Comparison of ENCODE assay signal across 35 cellular contexts in genomic region chr6:34627296-34627695, GRCh38.
"Had no signal": no experiment of that assay in that cellular context is flagged by ENCODE, and none has a peak within 500 bp of the region (broad histone marks: within the 10 kb centered on the region; RNA-seq: fewer than 3 reads in every experiment).

No MANE protein-coding gene starts in this region.

- H3K4me3 ChIP-seq: adrenal gland, body of pancreas, esophagus squamous epithelium, gastroesophageal sphincter, heart right ventricle had no signal

- H3K9me3 Mint-ChIP-seq: activated CD4-positive, alpha-beta T cell treated with anti-CD3 and anti-CD28 coated beads, Interleukin-2, amount 10 ng/mL, durations not matched to agents 7 days and 5 days; activated CD8-positive, alpha-beta T cell treated with anti-CD3 and anti-CD28 coated beads for 36 hours; activated naive CD4-positive, alpha-beta T cell treated with anti-CD3 and anti-CD28 coated beads for 36 hours; activated naive CD4-positive, alpha-beta T cell treated with anti-CD3 and anti-CD28 coated beads, Interleukin-2, amount 50 U/mL, for 24 hours; activated naive CD8-positive, alpha-beta T cell treated with anti-CD3 and anti-CD28 coated beads for 36 hours; activated naive CD8-positive, alpha-beta T cell treated with anti-CD3 and anti-CD28 coated beads, Interleukin-2, amount 50 U/mL, for 24 hours; activated T-helper 1 cell treated with anti-CD3 and anti-CD28 coated beads, Interleukin-12 subunit alpha, Interleukin-12 subunit beta, Interleukin-2, Interleukin-4 antibody, amounts not matched to agents 30 ng/mL and 10 ng/mL and 1 ng/mL, durations not matched to agents 14 hours and 24 hours and 36 hours; activated T-helper 2 cell treated with anti-CD3 and anti-CD28 coated beads, Interferon-gamma antibody, Interleukin-2, Interleukin-4, amounts not matched to agents 10 μg/mL and 5 μg/mL and 100 μg/mL, durations not matched to agents 14 hours and 24 hours and 36 hours; effector memory CD8-positive, alpha-beta T cell; WTC11 had no signal

- DNase-seq: activated CD4-positive, alpha-beta T cell treated with anti-CD3 and anti-CD28 coated beads for 1 hour; activated CD4-positive, alpha-beta T cell treated with anti-CD3 and anti-CD28 coated beads for 4 hours; activated CD4-positive, alpha-beta T cell treated with anti-CD3 and anti-CD28 coated beads, Interleukin-2, amount 10 ng/mL, durations not matched to agents 7 days and 5 days; activated CD4-positive, alpha-beta T cell treated with anti-CD3 and anti-CD28 coated beads, Interleukin-2, amount 50 U/mL, for 4 hours; activated CD8-positive, alpha-beta memory T cell treated with anti-CD3 and anti-CD28 coated beads, Interleukin-2, amount 10 ng/mL, durations not matched to agents 7 days and 5 days; activated CD8-positive, alpha-beta memory T cell treated with anti-CD3 and anti-CD28 coated beads, Interleukin-2, amount 50 U/mL, for 4 hours; activated CD8-positive, alpha-beta T cell treated with anti-CD3 and anti-CD28 coated beads for 36 hours; activated effector memory CD4-positive, alpha-beta T cell treated with anti-CD3 and anti-CD28 coated beads, Interleukin-2, amount 50 U/mL, for 16 hours; activated naive CD4-positive, alpha-beta T cell treated with anti-CD3 and anti-CD28 coated beads for 36 hours; activated naive CD8-positive, alpha-beta T cell treated with anti-CD3 and anti-CD28 coated beads for 36 hours; activated naive CD8-positive, alpha-beta T cell treated with anti-CD3 and anti-CD28 coated beads, Interleukin-2, amount 50 U/mL, for 24 hours; activated T-cell treated with anti-CD3 and anti-CD28 coated beads, Interleukin-2, amount 50 U/mL, for 1 hour; activated T-cell treated with anti-CD3 and anti-CD28 coated beads, Interleukin-2, amount 50 U/mL, for 48 hours; adrenal gland; amygdala; aorta; body of pancreas; caudate nucleus; cortex of kidney; dermis blood vessel endothelial cell; effector CD4-positive, alpha-beta T cell; effector memory CD8-positive, alpha-beta T cell; esophagus squamous epithelium; foreskin melanocyte; heart right ventricle; T-helper 1 cell; T-helper 2 cell had no signal

- H3K27me3 ChIP-seq: adrenal gland, body of pancreas, esophagus squamous epithelium, gastroesophageal sphincter, heart right ventricle had no signal

- H3K27ac Mint-ChIP-seq: activated CD4-positive, alpha-beta T cell treated with anti-CD3 and anti-CD28 coated beads, Interleukin-2, amount 10 ng/mL, durations not matched to agents 7 days and 5 days; activated CD8-positive, alpha-beta memory T cell treated with anti-CD3 and anti-CD28 coated beads, Interleukin-2, amount 10 ng/mL, durations not matched to agents 7 days and 5 days; activated CD8-positive, alpha-beta T cell treated with anti-CD3 and anti-CD28 coated beads for 36 hours; activated naive CD4-positive, alpha-beta T cell treated with anti-CD3 and anti-CD28 coated beads for 36 hours; activated naive CD4-positive, alpha-beta T cell treated with anti-CD3 and anti-CD28 coated beads, Interleukin-2, amount 50 U/mL, for 24 hours; activated naive CD8-positive, alpha-beta T cell treated with anti-CD3 and anti-CD28 coated beads, Interleukin-2, amount 50 U/mL, for 24 hours; activated T-helper 1 cell treated with anti-CD3 and anti-CD28 coated beads, Interleukin-12 subunit alpha, Interleukin-12 subunit beta, Interleukin-2, Interleukin-4 antibody, amounts not matched to agents 30 ng/mL and 10 ng/mL and 1 ng/mL, durations not matched to agents 14 hours and 24 hours and 36 hours; activated T-helper 2 cell treated with anti-CD3 and anti-CD28 coated beads, Interferon-gamma antibody, Interleukin-2, Interleukin-4, amounts not matched to agents 10 μg/mL and 5 μg/mL and 100 μg/mL, durations not matched to agents 14 hours and 24 hours and 36 hours; WTC11 had no signal

- H3K36me3 Mint-ChIP-seq: WTC11 had no signal

- FAIRE-seq: colon had no signal

- ATAC-seq: activated CD8-positive, alpha-beta memory T cell treated with anti-CD3 and anti-CD28 coated beads, Interleukin-2, amount 10 ng/mL, durations not matched to agents 7 days and 5 days; activated CD8-positive, alpha-beta T cell treated with anti-CD3 and anti-CD28 coated beads for 36 hours; activated naive CD8-positive, alpha-beta T cell treated with anti-CD3 and anti-CD28 coated beads, Interleukin-2, amount 50 U/mL, for 24 hours; body of pancreas; effector memory CD8-positive, alpha-beta T cell; gastroesophageal sphincter; heart right ventricle; WTC11 had no signal

- H3K4me1 Mint-ChIP-seq: activated CD8-positive, alpha-beta memory T cell treated with anti-CD3 and anti-CD28 coated beads, Interleukin-2, amount 10 ng/mL, durations not matched to agents 7 days and 5 days had no signal

- H3K9me3 ChIP-seq: adrenal gland, body of pancreas, esophagus squamous epithelium, gastroesophageal sphincter, heart right ventricle had no signal

- H3K36me3 ChIP-seq: adrenal gland had no signal

- H3K4me1 ChIP-seq: body of pancreas had no signal

- H3K27me3 Mint-ChIP-seq: activated CD4-positive, alpha-beta T cell treated with anti-CD3 and anti-CD28 coated beads, Interleukin-2, amount 10 ng/mL, durations not matched to agents 7 days and 5 days; activated CD8-positive, alpha-beta memory T cell treated with anti-CD3 and anti-CD28 coated beads, Interleukin-2, amount 10 ng/mL, durations not matched to agents 7 days and 5 days; activated CD8-positive, alpha-beta T cell treated with anti-CD3 and anti-CD28 coated beads for 36 hours; activated naive CD4-positive, alpha-beta T cell treated with anti-CD3 and anti-CD28 coated beads, Interleukin-2, amount 50 U/mL, for 24 hours; activated naive CD8-positive, alpha-beta T cell treated with anti-CD3 and anti-CD28 coated beads for 36 hours; activated naive CD8-positive, alpha-beta T cell treated with anti-CD3 and anti-CD28 coated beads, Interleukin-2, amount 50 U/mL, for 24 hours; effector memory CD8-positive, alpha-beta T cell had no signal

- H3K27ac ChIP-seq: adrenal gland, body of pancreas, epithelial cell of prostate, esophagus squamous epithelium, gastroesophageal sphincter, heart right ventricle, VCaP had no signal

- H3K4me3 Mint-ChIP-seq: activated CD4-positive, alpha-beta T cell treated with anti-CD3 and anti-CD28 coated beads, Interleukin-2, amount 10 ng/mL, durations not matched to agents 7 days and 5 days; activated CD8-positive, alpha-beta memory T cell treated with anti-CD3 and anti-CD28 coated beads, Interleukin-2, amount 10 ng/mL, durations not matched to agents 7 days and 5 days; activated CD8-positive, alpha-beta T cell treated with anti-CD3 and anti-CD28 coated beads for 36 hours; activated naive CD4-positive, alpha-beta T cell treated with anti-CD3 and anti-CD28 coated beads for 36 hours; activated naive CD4-positive, alpha-beta T cell treated with anti-CD3 and anti-CD28 coated beads, Interleukin-2, amount 50 U/mL, for 24 hours; activated naive CD8-positive, alpha-beta T cell treated with anti-CD3 and anti-CD28 coated beads for 36 hours; activated naive CD8-positive, alpha-beta T cell treated with anti-CD3 and anti-CD28 coated beads, Interleukin-2, amount 50 U/mL, for 24 hours; activated T-helper 1 cell treated with anti-CD3 and anti-CD28 coated beads, Interleukin-12 subunit alpha, Interleukin-12 subunit beta, Interleukin-2, Interleukin-4 antibody, amounts not matched to agents 30 ng/mL and 10 ng/mL and 1 ng/mL, durations not matched to agents 14 hours and 24 hours and 36 hours; effector memory CD8-positive, alpha-beta T cell; WTC11 had no signal
